8 cellular contexts compared by ENCODE assay signal in genomic region chr17:74776044-74776962, GRCh38. TPM values are rescaled to one million over a fixed set of nuclear protein-coding genes. Genes with fewer than 3 reads are reported as not detected.
A peak's percentile ranks its signal among the peaks of the same experiment; 100 is the strongest.
DNase-seq lines count a peak whose midpoint lies in the region; ATAC-seq, FAIRE-seq and TF ChIP-seq lines count a peak whose summit lies in the region.

TSS of gene NAT9 (minus strand) at chr17:74776345. CDS start at chr17:74775698, 647 bp downstream.

- ATAC-seq in GM19035 (IDR thresholded peaks at IDR 0.05; ENCODE audit: unreplicated experiment), result peak; percentile 68
- ATAC-seq in HG03378 (IDR thresholded peaks at IDR 0.05; ENCODE audit: unreplicated experiment), result peak; percentile 43

- H3K9me3 ChIP-seq in kidney (ENCODE audit: control insufficient read depth in 1 of 2, low read length in 2 of 2), result no peaks in the 10 kb centered on the region

- peak within 1 kb of the TSS in 1 of 2 donors; percentile 54 for H3K27ac ChIP-seq in kidney (ENCODE audit: low read depth in 2 of 2, low read length in 2 of 2)

- H3K4me3 ChIP-seq in kidney (ENCODE audit: low read length in 2 of 2), result peak within 1 kb of the TSS; percentile 85 to 93

- DNase-seq in AG09319 (ENCODE audit: extremely low read depth, low read depth) (peak; percentile 82), NCI-H460 (ENCODE audit: extremely low read depth, low read depth) (peak; percentile 95), cerebellar cortex (ENCODE audit: low spot score) (peak; percentile 93), kidney (peak; percentile 99)
- peak; percentile 100 for DNase-seq in activated CD4-positive, CD25-positive, alpha-beta regulatory T cell treated with anti-CD3 and anti-CD28 coated beads, Interleukin-2, amount 50 U/mL, for 72 hours
- peak; percentile 99 for DNase-seq in stimulated activated CD4-positive, alpha-beta T cell treated with anti-CD3 and anti-CD28 coated beads, Interleukin-15, amount 100 ng/mL, for 1 hour (ENCODE audit: low read depth in 1 of 2, low spot score in 1 of 2)

- no peak for TF ChIP-seq CTCF in AG09319 (IDR thresholded peaks at IDR 0.05; ENCODE audit: low read depth, low read length)
- no peak for TF ChIP-seq CTCF in kidney (IDR thresholded peaks at IDR 0.05; ENCODE audit: borderline replicate concordance, extremely low read depth, insufficient read depth)

- H3K4me1 ChIP-seq in kidney (ENCODE audit: control insufficient read depth in 1 of 2, insufficient read depth in 1 of 2, low read depth in 1 of 2, low read length in 2 of 2), result peaks cover 12 to 22% of the 10 kb centered on the region in 2 donors

- peaks cover 11 to 15% of the 10 kb centered on the region in 2 donors for H3K36me3 ChIP-seq in kidney (ENCODE audit: control insufficient read depth in 1 of 2, insufficient read depth in 2 of 2, low read length in 2 of 2)

- H3K9ac ChIP-seq in kidney (ENCODE audit: low read length in 2 of 2), result peak within 1 kb of the TSS; percentile 66 to 74

- FAIRE-seq in kidney (lab: Jason Lieb, UNC), result no peak

- intact Hi-C loops in kidney (cut with DNase I), result no loop called here

RNA-seq across cellular contexts. Expression of gene NAT9, which starts in this region (rescaled TPM):
- total RNA-seq in NCI-H460 (2014; rRNA removed; shearing (Covaris generic)), result 27.9 and 33.8 TPM in 2 replicates
- polyA plus RNA-seq in NCI-H460 (2014; cell fraction: nucleus; rRNA removed), result 227 and 324 TPM in 2 replicates
- total RNA-seq in kidney, result 41.5 TPM
- 33.5 TPM for polyA plus RNA-seq in kidney (ENCODE audit: insufficient read depth, low read depth, low replicate concordance)
